Comparison of ENCODE assay signal across 20 cellular contexts in genomic region chr3:67301556-67301955, GRCh38.
"Had no signal": no experiment of that assay in that cellular context is flagged by ENCODE, and none has a peak within 500 bp of the region (broad histone marks: within the 10 kb centered on the region; RNA-seq: fewer than 3 reads in every experiment).

No MANE protein-coding gene starts in this region.

- H3K9me2 ChIP-seq: SK-N-SH had no signal

- H3K4me2 ChIP-seq: SK-N-SH had no signal

- H3K9me3 ChIP-seq: SK-N-SH had no signal

- H3K27ac ChIP-seq: HL-60, RWPE1 had no signal

- DNase-seq: KBM-7, MV-4-11, NCI-H1048, NCI-H1105, NCI-H1417, NCI-H1436 treated with DMSO at 0.1 percent for 48 hours, NCI-H1694, NCI-H187 treated with DMSO at 0.1 percent for 48 hours, NCI-H2029 treated with DMSO at 0.1 percent for 48 hours, NCI-H2171 treated with DMSO at 0.1 percent for 48 hours, NCI-H345, NCI-H446 treated with DMSO at 0.1 percent for 48 hours, NCI-H510A treated with DMSO at 0.1 percent for 48 hours, NCI-H526 treated with DMSO at 0.1 percent for 48 hours, NCI-H748 treated with DMSO at 0.1 percent for 48 hours, SHP77, SK-N-SH, SW 1271 had no signal
